8 cellular contexts compared by ENCODE assay signal in genomic region chrX:131762802-131763234, GRCh38.
DNase-seq lines count a peak whose midpoint lies in the region; ATAC-seq and TF ChIP-seq lines count a peak whose summit lies in the region.

No MANE protein-coding gene starts in this region.

- H3K4me3 ChIP-seq in BE2C (ENCODE audit: low read depth, low read length), result no peak overlapping the region

- no peaks in the 10 kb centered on the region for H3K27me3 Mint-ChIP-seq in nephron progenitor cell (ENCODE audit: low read depth, poor library complexity)

- peak; percentile 58 for ATAC-seq in HG02763 (IDR thresholded peaks at IDR 0.05; ENCODE audit: unreplicated experiment)

- peaks cover 22% of the 10 kb centered on the region for H3K36me3 ChIP-seq in BE2C

- peak; percentile 10 for DNase-seq in GM03348 (ENCODE audit: low spot score)
- DNase-seq in nephron progenitor cell, result no peak
- no peak for DNase-seq in NCI-H1105 (lab: John Stamatoyannopoulos, UW)
- DNase-seq in NCI-H2196 treated with DMSO at 0.1 percent for 48 hours (lab: John Stamatoyannopoulos, UW; ENCODE audit: unreplicated experiment), result no peak
- DNase-seq in superior temporal gyrus (ENCODE audit: extremely low spot score), result no peak
- DNase-seq in BE2C, result no peak

- H3K27me3 ChIP-seq in BE2C, result no peaks in the 10 kb centered on the region

- no peak overlapping the region for H3K4me3 Mint-ChIP-seq in nephron progenitor cell

- TF ChIP-seq CTCF in nephron progenitor cell (IDR thresholded peaks at IDR 0.05) (no peak), BE2C (IDR thresholded peaks at IDR 0.05; ENCODE audit: low read depth, low read length) (no peak)

- no peaks in the 10 kb centered on the region for H3K4me1 ChIP-seq in BE2C

- peak overlapping the region; percentile 38 for H3K27ac Mint-ChIP-seq in nephron progenitor cell

- peak overlapping the region; percentile 91 for H3K27ac ChIP-seq in angular gyrus (ENCODE audit: low read depth, low read length)

- no peaks in the 10 kb centered on the region for H3K4me1 Mint-ChIP-seq in nephron progenitor cell

- peaks cover 21% of the 10 kb centered on the region for H3K9me3 Mint-ChIP-seq in nephron progenitor cell

- H3K36me3 Mint-ChIP-seq in nephron progenitor cell (ENCODE audit: low read depth), result peaks cover 99% of the 10 kb centered on the region

- H3K9me3 ChIP-seq in BE2C, result no peaks in the 10 kb centered on the region
